Comparison of ENCODE assay signal across 8 cellular contexts in the genomic region with DNA sequence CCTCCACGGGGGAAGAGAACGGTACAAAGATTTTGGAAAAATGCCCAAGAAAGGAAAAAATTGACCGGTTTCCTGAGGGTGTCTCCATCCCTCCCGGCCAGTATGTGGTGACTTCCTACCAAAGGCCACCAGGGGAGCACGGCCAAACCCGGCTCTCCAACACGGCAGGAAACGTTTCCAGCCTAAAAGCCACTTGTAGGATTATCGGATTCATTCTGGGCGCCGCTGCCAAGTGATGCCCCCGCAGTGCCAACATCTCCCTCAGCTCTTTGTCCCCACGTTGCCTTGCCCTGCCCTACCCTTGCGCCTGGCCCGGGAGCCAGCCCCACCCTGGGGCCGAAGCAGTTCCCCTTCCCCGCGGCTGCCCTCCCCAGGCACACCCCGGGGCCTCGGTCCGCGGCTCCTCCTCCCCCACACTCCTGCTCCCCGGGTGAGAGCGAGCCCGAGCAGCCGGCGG. TPM values are rescaled to one million over a fixed set of nuclear protein-coding genes. Genes with fewer than 3 reads are reported as not detected.
DNase-seq lines count a peak whose midpoint lies in the region; ATAC-seq, FAIRE-seq and TF ChIP-seq lines count a peak whose summit lies in the region.

No MANE protein-coding gene starts in this region.

- H3K27me3 Mint-ChIP-seq in astrocyte (ENCODE audit: low read depth, unreplicated experiment), result no peaks in the 10 kb centered on the region

- no peaks in the 10 kb centered on the region for H3K9me3 ChIP-seq in astrocyte (ENCODE audit: insufficient read depth, low read depth, low read length)

- peak overlapping the region; percentile 97 for H3K4me2 ChIP-seq in astrocyte (ENCODE audit: low read length)

- peak overlapping the region; percentile 96 for H3K4me3 Mint-ChIP-seq in astrocyte (ENCODE audit: unreplicated experiment)

- H3K27ac ChIP-seq in astrocyte (ENCODE audit: low read depth, low read length), result peak overlapping the region; percentile 95

- H3K36me3 Mint-ChIP-seq in astrocyte (ENCODE audit: low read depth, unreplicated experiment), result peaks cover 14% of the 10 kb centered on the region

- H3K79me2 ChIP-seq in astrocyte (ENCODE audit: insufficient read depth, low read length), result peaks cover 57% of the 10 kb centered on the region

- FAIRE-seq in astrocyte (lab: Jason Lieb, UNC), result no peak

- peak overlapping the region; percentile 88 for H3K4me3 ChIP-seq in astrocyte (ENCODE audit: insufficient read depth, low read depth, low read length)

- H3K27me3 ChIP-seq in astrocyte (ENCODE audit: insufficient read depth, low read length), result no peaks in the 10 kb centered on the region

- no peak overlapping the region for H2AFZ ChIP-seq in astrocyte (ENCODE audit: low read depth, low read length)

- no peaks in the 10 kb centered on the region for H3K36me3 ChIP-seq in astrocyte (ENCODE audit: insufficient read depth, low read length)

- peak; percentile 38 for ATAC-seq in GM21447 (IDR thresholded peaks at IDR 0.05; ENCODE audit: unreplicated experiment)

- peak; percentile 45 for TF ChIP-seq CTCF in astrocyte (IDR thresholded peaks at IDR 0.05; ENCODE audit: insufficient read depth, low read depth, low read length)

- peaks cover 52% of the 10 kb centered on the region for H4K20me1 ChIP-seq in astrocyte (ENCODE audit: insufficient read depth, low read length)

- DNase-seq in GM03348 (ENCODE audit: low spot score), result peak; percentile 86
- peak; percentile 60 for DNase-seq in HT1080 (ENCODE audit: low read depth)
- peak; percentile 70 for DNase-seq in SK-N-DZ (ENCODE audit: low spot score)
- peak; percentile 51 for DNase-seq in astrocyte (ENCODE audit: low read depth)
- peak; percentile 87 for DNase-seq in hepatic stellate cell (ENCODE audit: low spot score)
- peak; percentile 59 for DNase-seq in retina
- no peak for DNase-seq in occipital lobe (lab: John Stamatoyannopoulos, UW)

- peaks cover 17% of the 10 kb centered on the region for H3K4me1 ChIP-seq in astrocyte (ENCODE audit: insufficient read depth, low read length)

- H3K27ac Mint-ChIP-seq in astrocyte (ENCODE audit: unreplicated experiment), result peak overlapping the region; percentile 98

- H3K9ac ChIP-seq in astrocyte (ENCODE audit: low read length), result peak overlapping the region; percentile 97

- H3K4me1 Mint-ChIP-seq in astrocyte (ENCODE audit: low read depth, unreplicated experiment), result peaks cover 23% of the 10 kb centered on the region

- H3K9me3 Mint-ChIP-seq in astrocyte (ENCODE audit: unreplicated experiment), result no peaks in the 10 kb centered on the region

RNA-seq across cellular contexts. Expression of a gene that starts 0.7 kb away (rescaled TPM):
- total RNA-seq in HT1080 (2014; rRNA removed; shearing (Covaris generic)), result 82.8 and 88.5 TPM in 2 replicates
- 77.2 and 86.3 TPM in 2 replicates for polyA plus RNA-seq in HT1080 (2015; cell fraction: cytosol; rRNA removed)
- polyA plus RNA-seq in HT1080 (2015; cell fraction: nucleus; rRNA removed), result 30.8 and 31.9 TPM in 2 replicates
- polyA plus RNA-seq in SK-N-DZ (2014; cell fraction: cytosol; rRNA removed), result 63.1 and 68.9 TPM in 2 replicates
- 13.0 and 14.7 TPM in 2 replicates for polyA plus RNA-seq in SK-N-DZ (2014; cell fraction: nucleus; rRNA removed)
- total RNA-seq in astrocyte (81.1 and 83.5 TPM in 2 replicates), occipital lobe (152 TPM)

RNA-seq across cellular contexts. Expression of a gene that starts 37.2 kb away (rescaled TPM):
- total RNA-seq in HT1080 (2014; rRNA removed; shearing (Covaris generic)), result 50.6 and 61.0 TPM in 2 replicates
- 64.0 and 68.4 TPM in 2 replicates for polyA plus RNA-seq in HT1080 (2015; cell fraction: cytosol; rRNA removed)
- 97.1 and 98.5 TPM in 2 replicates for polyA plus RNA-seq in HT1080 (2015; cell fraction: nucleus; rRNA removed)
- polyA plus RNA-seq in SK-N-DZ (2014; cell fraction: cytosol; rRNA removed), result 12.5 and 14.0 TPM in 2 replicates
- 17.3 and 17.7 TPM in 2 replicates for polyA plus RNA-seq in SK-N-DZ (2014; cell fraction: nucleus; rRNA removed)
- total RNA-seq in astrocyte (132 and 134 TPM in 2 replicates), occipital lobe (7.3 TPM)

RNA-seq across cellular contexts. Expression of a gene that starts 55.3 kb away (rescaled TPM):
- 320 and 381 TPM in 2 replicates for total RNA-seq in HT1080 (2014; rRNA removed; shearing (Covaris generic))
- polyA plus RNA-seq in HT1080 (2015; cell fraction: cytosol; rRNA removed), result 1,510 and 1,682 TPM in 2 replicates
- polyA plus RNA-seq in HT1080 (2015; cell fraction: nucleus; rRNA removed), result 932 and 1,047 TPM in 2 replicates
- polyA plus RNA-seq in SK-N-DZ (2014; cell fraction: cytosol; rRNA removed), result 655 and 809 TPM in 2 replicates
- polyA plus RNA-seq in SK-N-DZ (2014; cell fraction: nucleus; rRNA removed), result 346 and 460 TPM in 2 replicates
- total RNA-seq in astrocyte, result 756 and 771 TPM in 2 replicates
- total RNA-seq in occipital lobe, result 515 TPM
